Comparison of ENCODE assay signal across 16 cellular contexts in the genomic region with DNA sequence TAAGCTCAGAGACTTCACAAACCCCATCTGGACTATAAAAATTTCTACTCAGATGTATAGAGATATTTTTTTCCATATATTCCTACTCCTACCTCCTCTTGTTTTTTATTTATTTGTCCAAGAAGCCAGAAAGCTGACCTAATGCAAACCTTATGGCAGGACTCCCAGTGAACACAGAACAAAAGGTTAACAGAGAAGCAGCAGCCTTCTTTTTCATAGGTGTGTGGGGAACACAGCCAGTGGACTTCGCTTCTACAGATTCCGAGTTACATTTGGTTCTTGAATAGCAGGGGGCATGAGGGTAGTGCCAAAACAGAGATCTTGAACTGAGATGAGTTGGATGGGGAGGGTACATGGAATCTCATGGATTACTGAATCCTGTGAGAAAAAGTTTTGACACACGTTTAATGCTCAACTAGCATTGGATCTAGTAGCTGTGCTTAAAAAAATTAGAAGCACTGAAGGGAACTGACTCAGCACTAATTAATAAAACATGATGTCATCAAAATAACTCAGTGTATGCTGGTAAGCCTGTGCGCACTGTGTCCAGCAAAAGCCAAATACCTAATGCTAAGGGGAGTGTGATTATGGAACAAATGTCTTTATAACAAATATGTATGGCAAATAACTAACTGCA.
A peak's percentile ranks its signal among the peaks of the same experiment; 100 is the strongest.
DNase-seq lines count a peak whose midpoint lies in the region; ATAC-seq, FAIRE-seq and TF ChIP-seq lines count a peak whose summit lies in the region.
"Had no signal": no experiment of that assay in that cellular context is flagged by ENCODE, and none has a peak within 500 bp of the region (broad histone marks: within the 10 kb centered on the region; RNA-seq: fewer than 3 reads in every experiment).

No MANE protein-coding gene starts in this region.

- no peak for FAIRE-seq in GM12878 (lab: Jason Lieb, UNC)

- CTCF ChIA-PET in HEK293 (lab: Yijun Ruan, JAX) (interaction anchor here (0.6 kb wide), 1 partner anchor 17 kb away, joined by 3 read pairs; no protein-coding TSS in a partner anchor), GM12878 (lab: Yijun Ruan, JAX) (no interaction called here)

- H4K20me1 ChIP-seq in GM12878 (ENCODE audit: control insufficient read depth, insufficient read depth), result no peaks in the 10 kb centered on the region

- no peak for TF ChIP-seq RAD21 in GM12878 (IDR thresholded peaks at IDR 0.05; ENCODE audit: insufficient read depth, low read depth, low read length)

- no peaks in the 10 kb centered on the region for H3K27me3 ChIP-seq in GM12878 (replicated peaks in 1 of 2; ENCODE audit: control insufficient read depth in 2 of 2, insufficient read depth in 2 of 2, low read length in 1 of 2)
- H3K27me3 ChIP-seq: BE2C, SJSA1 had no signal

- in situ Hi-C loops in GM12878 (cut with MboI), result no loop called here

- H3K27ac ChIP-seq in HEK293 (ENCODE audit: extremely low read depth, low read depth, low read length), result no peak overlapping the region
- no peak overlapping the region for H3K27ac ChIP-seq in GM12878 (ENCODE audit: control insufficient read depth, insufficient read depth)
- H3K27ac ChIP-seq: SJSA1 had no signal

- H3K4me1 ChIP-seq in HEK293 (ENCODE audit: control insufficient read depth, insufficient read depth, low read length) (no peaks in the 10 kb centered on the region), GM12878 (ENCODE audit: control insufficient read depth, insufficient read depth, low read length) (peaks cover 14% of the 10 kb centered on the region)
- H3K4me1 ChIP-seq: BE2C, SJSA1 had no signal

- TF ChIP-seq EP300 in GM12878 (IDR thresholded peaks at IDR 0.05; ENCODE audit: borderline replicate concordance in 1 of 2, control insufficient read depth in 1 of 2, low read depth in 2 of 2, low read length in 2 of 2), result no peak

- DNase-seq in GM12878 (ENCODE audit: low read depth, low spot score) (no peak), kidney tubule cell (ENCODE audit: low spot score) (peak; percentile 33), retinal pigment epithelial cell (ENCODE audit: low read depth) (peak; percentile 44), NOMO-1 treated with DMSO at 0.1 percent for 48 hours (lab: John Stamatoyannopoulos, UW; ENCODE audit: unreplicated experiment) (no peak)
- DNase-seq: BE2C; CD4-positive, alpha-beta memory T cell; HFFc6; MM.1S; NCI-H1417; NCI-H187 treated with DMSO at 0.1 percent for 48 hours; NCI-H510A; NCI-H774 had no signal

- RAD21 ChIA-PET in GM12878 (lab: Charles Lee; ENCODE audit: unreplicated experiment), result no interaction called here

- BruUV-seq in GM12878 (replicated peaks; lab: Mats Ljungman, UMichigan), result no TSS peak

- 34% methylated on average over 4 of the region's 4 CpGs for WGBS in GM12878 (ENCODE audit: insufficient coverage, insufficient replicate concordance, low lambda C conversion rate, missing lambda C conversion rate)

- H3K4me2 ChIP-seq in GM12878 (ENCODE audit: control insufficient read depth, insufficient read depth), result no peak overlapping the region

- H3K9ac ChIP-seq in GM12878 (ENCODE audit: control insufficient read depth, insufficient read depth, low read length), result no peak overlapping the region

- POLR2A ChIA-PET in HEK293 (lab: Yijun Ruan, JAX), result no interaction called here
- POLR2A ChIA-PET in GM12878 (lab: Charles Lee), result no interaction called here

- TF ChIP-seq POLR2A in GM12878 (IDR thresholded peaks at IDR 0.05; ENCODE audit: low read depth, low read length), result no peak

- SMC1A ChIA-PET in GM12878 (lab: Charles Lee; ENCODE audit: uncharacterized antibody, unreplicated experiment), result interaction anchor here (1.0 kb wide), 1 partner anchor 15 kb away, joined by 3 read pairs; no protein-coding TSS in a partner anchor

- H3K36me3 ChIP-seq in HEK293 (ENCODE audit: control insufficient read depth in 2 of 2, insufficient read depth in 1 of 2, low read length in 2 of 2), result no peaks in the 10 kb centered on the region
- H3K36me3 ChIP-seq in GM12878 (ENCODE audit: control insufficient read depth in 2 of 2, insufficient read depth in 2 of 2, low read length in 1 of 2), result no peaks in the 10 kb centered on the region
- H3K36me3 ChIP-seq: BE2C, SJSA1 had no signal

- no peaks in the 10 kb centered on the region for H3K79me2 ChIP-seq in GM12878 (ENCODE audit: control insufficient read depth, insufficient read depth, low read length)

- intact Hi-C loops in GM12878 (cut with micrococcal nuclease; ENCODE audit: unreplicated experiment), result no loop called here

- TF ChIP-seq CTCF in HEK293 (tag by site-specific recombination; IDR thresholded peaks at IDR 0.05) (no peak), GM12878 (IDR thresholded peaks at IDR 0.05 in 2 of 3, conservative IDR thresholded peaks at IDR 0.05 in 1 of 3; ENCODE audit: control insufficient read depth in 2 of 3, extremely low read depth in 1 of 3, insufficient read depth in 1 of 3, low read depth in 3 of 3, low read length in 3 of 3) (no peak), retinal pigment epithelial cell (conservative IDR thresholded peaks at IDR 0.05; ENCODE audit: low read depth, low read length) (no peak)

- H3K9me3 ChIP-seq in HEK293 (ENCODE audit: control insufficient read depth, insufficient read depth, low read depth, low read length), result no peaks in the 10 kb centered on the region
- H3K9me3 ChIP-seq in GM12878 (replicated peaks; ENCODE audit: control insufficient read depth, insufficient read depth, low read length), result peaks cover 7% of the 10 kb centered on the region; the same call in 2 of the 3 replicates
- H3K9me3 ChIP-seq: BE2C had no signal

- H2AFZ ChIP-seq in GM12878 (ENCODE audit: control insufficient read depth, low read depth, low read length), result no peak overlapping the region

- ATAC-seq in GM12878, result no peak
- no peak for ATAC-seq in GM21737 (IDR thresholded peaks at IDR 0.05; ENCODE audit: unreplicated experiment)
- ATAC-seq in GM19023 (IDR thresholded peaks at IDR 0.05; ENCODE audit: unreplicated experiment), result no peak

- H3K4me3 ChIP-seq in HEK293 (ENCODE audit: low read depth, low read length) (no peak overlapping the region), GM12878 (no peak overlapping the region), retinal pigment epithelial cell (ENCODE audit: low read length) (no peak overlapping the region)
- H3K4me3 ChIP-seq: SJSA1 had no signal

TF ChIP-seq in HEK293, 187 proteins besides CTCF, POLR2A, EP300 and RAD21 (continues in another document):
- TF ChIP-seq, protein P1, sequence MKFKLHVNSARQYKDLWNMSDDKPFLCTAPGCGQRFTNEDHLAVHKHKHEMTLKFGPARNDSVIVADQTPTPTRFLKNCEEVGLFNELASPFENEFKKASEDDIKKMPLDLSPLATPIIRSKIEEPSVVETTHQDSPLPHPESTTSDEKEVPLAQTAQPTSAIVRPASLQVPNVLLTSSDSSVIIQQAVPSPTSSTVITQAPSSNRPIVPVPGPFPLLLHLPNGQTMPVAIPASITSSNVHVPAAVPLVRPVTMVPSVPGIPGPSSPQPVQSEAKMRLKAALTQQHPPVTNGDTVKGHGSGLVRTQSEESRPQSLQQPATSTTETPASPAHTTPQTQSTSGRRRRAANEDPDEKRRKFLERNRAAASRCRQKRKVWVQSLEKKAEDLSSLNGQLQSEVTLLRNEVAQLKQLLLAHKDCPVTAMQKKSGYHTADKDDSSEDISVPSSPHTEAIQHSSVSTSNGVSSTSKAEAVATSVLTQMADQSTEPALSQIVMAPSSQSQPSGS (tag by site-specific recombination; IDR thresholded peaks at IDR 0.05; ENCODE audit: low read depth), result peak; percentile 43; the same call in 1 of the 2 replicates

TF ChIP-seq in GM12878, 131 proteins besides CTCF, POLR2A, EP300 and RAD21:
- peak; percentile 37; the same call in 1 of the 2 replicates for TF ChIP-seq ATF7 (IDR thresholded peaks at IDR 0.05; ENCODE audit: low read depth)
- TF ChIP-seq, protein P2, sequence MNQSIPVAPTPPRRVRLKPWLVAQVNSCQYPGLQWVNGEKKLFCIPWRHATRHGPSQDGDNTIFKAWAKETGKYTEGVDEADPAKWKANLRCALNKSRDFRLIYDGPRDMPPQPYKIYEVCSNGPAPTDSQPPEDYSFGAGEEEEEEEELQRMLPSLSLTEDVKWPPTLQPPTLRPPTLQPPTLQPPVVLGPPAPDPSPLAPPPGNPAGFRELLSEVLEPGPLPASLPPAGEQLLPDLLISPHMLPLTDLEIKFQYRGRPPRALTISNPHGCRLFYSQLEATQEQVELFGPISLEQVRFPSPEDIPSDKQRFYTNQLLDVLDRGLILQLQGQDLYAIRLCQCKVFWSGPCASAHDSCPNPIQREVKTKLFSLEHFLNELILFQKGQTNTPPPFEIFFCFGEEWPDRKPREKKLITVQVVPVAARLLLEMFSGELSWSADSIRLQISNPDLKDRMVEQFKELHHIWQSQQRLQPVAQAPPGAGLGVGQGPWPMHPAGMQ (IDR thresholded peaks at IDR 0.05; ENCODE audit: borderline replicate concordance), result no peak
TF ChIP-seq in GM12878: peak in this region for 1.

Comparison
In these comparisons a context has a peak if more than half of its experiments do, and no peak if none do; other contexts are left out.
1. DNase-seq: peak in kidney tubule cell (single experiment) and retinal pigment epithelial cell (single experiment); none in GM12878 (single experiment) and NOMO-1 treated with DMSO at 0.1 percent for 48 hours (single experiment).